Comparison of ENCODE assay signal across 18 cellular contexts in the genomic region with DNA sequence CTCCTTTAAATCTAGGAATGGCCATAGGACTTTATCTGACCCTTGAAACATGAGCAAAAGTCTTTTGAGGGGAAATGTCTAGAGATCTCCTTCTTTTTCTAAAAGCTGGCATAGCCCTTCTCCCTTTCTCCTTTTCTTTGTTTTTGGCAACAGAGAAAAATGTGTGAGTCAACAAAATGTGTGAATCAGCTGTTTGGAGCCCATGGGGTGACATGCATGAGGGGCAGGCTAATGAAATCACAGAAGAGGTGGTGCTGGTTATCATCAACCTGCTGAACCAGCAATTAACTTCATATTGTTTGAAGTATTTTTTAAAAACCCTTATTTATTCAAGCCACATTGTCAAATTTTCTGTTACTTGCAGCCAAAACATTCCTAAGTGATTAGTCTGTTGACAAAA.
DNase-seq lines count a peak whose midpoint lies in the region; ATAC-seq and TF ChIP-seq lines count a peak whose summit lies in the region.
"Had no signal": no experiment of that assay in that cellular context is flagged by ENCODE, and none has a peak within 500 bp of the region (broad histone marks: within the 10 kb centered on the region; RNA-seq: fewer than 3 reads in every experiment).

No MANE protein-coding gene starts in this region.

- CTCF ChIA-PET in WTC11 (lab: Charles Lee), result no interaction called here

- no peak overlapping the region for H3K4me3 ChIP-seq in mesendoderm (ENCODE audit: low read length)

- in situ Hi-C loops in ACHN (cut with HindIII; ENCODE audit: low pct_ligation_motif_present, low pct_unique_long_range_greater_than_20kb, low sequenced_read_pairs), result no loop called here

- peaks cover 4% of the 10 kb centered on the region for H3K9me3 Mint-ChIP-seq in WTC11

- H2BK5ac ChIP-seq in mesendoderm (ENCODE audit: low read length), result no peak overlapping the region

- no peak overlapping the region for H4K5ac ChIP-seq in mesendoderm (ENCODE audit: low read length)

- no peaks in the 10 kb centered on the region for H3K36me3 Mint-ChIP-seq in WTC11
- H3K36me3 Mint-ChIP-seq: CD8-positive, alpha-beta memory T cell; IgD-negative memory B cell had no signal

- no peaks in the 10 kb centered on the region for H3K36me3 ChIP-seq in mesendoderm (ENCODE audit: control insufficient read depth, insufficient read depth, low read length)

- no peak overlapping the region for H3K4me3 Mint-ChIP-seq in WTC11
- H3K4me3 Mint-ChIP-seq: CD8-positive, alpha-beta memory T cell; IgD-negative memory B cell had no signal

- H3K56ac ChIP-seq in mesendoderm (ENCODE audit: low read length), result no peak overlapping the region

- no peaks in the 10 kb centered on the region for H3K27me3 Mint-ChIP-seq in WTC11 (ENCODE audit: low read depth)
- H3K27me3 Mint-ChIP-seq: CD8-positive, alpha-beta memory T cell; IgD-negative memory B cell had no signal

- ATAC-seq in WTC11 (no peak), SK-N-SH treated with all-trans-retinoic acid at 6 μM for 48 hours (no peak)

- no peaks in the 10 kb centered on the region for H3K4me1 ChIP-seq in mesendoderm (ENCODE audit: control insufficient read depth, low read depth, low read length)

- no peak overlapping the region for H2AK5ac ChIP-seq in mesendoderm (ENCODE audit: low read length)

- no peaks in the 10 kb centered on the region for H3K79me1 ChIP-seq in mesendoderm (ENCODE audit: low read length)

- no peak overlapping the region for H3K27ac ChIP-seq in mesendoderm (ENCODE audit: low read depth, low read length)
- H3K27ac ChIP-seq: C4-2B had no signal

- no peak overlapping the region for H4K8ac ChIP-seq in mesendoderm (ENCODE audit: low read depth, low read length)

- no peak overlapping the region for H2BK15ac ChIP-seq in mesendoderm (replicated peaks; ENCODE audit: low read depth)

- no peak overlapping the region for H3K9ac ChIP-seq in mesendoderm (ENCODE audit: low read length)

- H3K4me1 Mint-ChIP-seq in WTC11, result no peaks in the 10 kb centered on the region
- H3K4me1 Mint-ChIP-seq: CD8-positive, alpha-beta memory T cell; IgD-negative memory B cell had no signal

- no peaks in the 10 kb centered on the region for H3K79me2 ChIP-seq in mesendoderm (ENCODE audit: control insufficient read depth, insufficient read depth, low read length)

- H3K18ac ChIP-seq in mesendoderm (ENCODE audit: low read length), result no peak overlapping the region

- no peak for TF ChIP-seq CTCF in WTC11 (IDR thresholded peaks at IDR 0.05)

- H3K23ac ChIP-seq in mesendoderm (ENCODE audit: low read length), result no peak overlapping the region

- peak; percentile 3 for DNase-seq in AG08395 (ENCODE audit: low spot score)
- peak; percentile 22 for DNase-seq in HT1080 (ENCODE audit: low read depth)
- DNase-seq in WTC11 (ENCODE audit: low spot score), result no peak
- peak; percentile 42 for DNase-seq in mesendoderm
- no peak for DNase-seq in ACHN
- no peak for DNase-seq in T-helper 9 cell
- DNase-seq: Calu3; CD8-positive, alpha-beta memory T cell; DMS153; MV-4-11; NCI-H187; NCI-H446 treated with DMSO at 0.1 percent for 48 hours; NCI-H526 treated with DMSO at 0.1 percent for 48 hours; OCI-M1; Right ventricle myocardium superior had no signal

- H3K27me3 ChIP-seq in mesendoderm (ENCODE audit: insufficient read depth, low read length, poor library complexity), result no peaks in the 10 kb centered on the region

- H3K4me2 ChIP-seq in mesendoderm (ENCODE audit: low read length), result no peak overlapping the region

- POLR2A ChIA-PET in WTC11 (lab: Charles Lee), result no interaction called here

- peak overlapping the region; percentile 53; the same call in 1 of the 2 replicates for H3K27ac Mint-ChIP-seq in WTC11
- H3K27ac Mint-ChIP-seq: CD8-positive, alpha-beta memory T cell; IgD-negative memory B cell had no signal

- no peak overlapping the region for H3K4ac ChIP-seq in mesendoderm (ENCODE audit: low read depth, low read length)

- H2BK120ac ChIP-seq in mesendoderm (ENCODE audit: low read depth, low read length), result no peak overlapping the region

TF ChIP-seq in WTC11, 78 proteins besides CTCF, POLR2A, EP300 and RAD21 (continues in another document):
- no peak for TF ChIP-seq ZNF396 (CRISPR knock-in tag; IDR thresholded peaks at IDR 0.05; ENCODE audit: borderline replicate concordance)
- TF ChIP-seq NFYB (CRISPR knock-in tag; conservative IDR thresholded peaks at IDR 0.05; ENCODE audit: low read depth), result no peak
- TF ChIP-seq, protein P1, sequence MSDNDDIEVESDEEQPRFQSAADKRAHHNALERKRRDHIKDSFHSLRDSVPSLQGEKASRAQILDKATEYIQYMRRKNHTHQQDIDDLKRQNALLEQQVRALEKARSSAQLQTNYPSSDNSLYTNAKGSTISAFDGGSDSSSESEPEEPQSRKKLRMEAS (CRISPR knock-in tag; IDR thresholded peaks at IDR 0.05), result no peak
- TF ChIP-seq, protein P2, sequence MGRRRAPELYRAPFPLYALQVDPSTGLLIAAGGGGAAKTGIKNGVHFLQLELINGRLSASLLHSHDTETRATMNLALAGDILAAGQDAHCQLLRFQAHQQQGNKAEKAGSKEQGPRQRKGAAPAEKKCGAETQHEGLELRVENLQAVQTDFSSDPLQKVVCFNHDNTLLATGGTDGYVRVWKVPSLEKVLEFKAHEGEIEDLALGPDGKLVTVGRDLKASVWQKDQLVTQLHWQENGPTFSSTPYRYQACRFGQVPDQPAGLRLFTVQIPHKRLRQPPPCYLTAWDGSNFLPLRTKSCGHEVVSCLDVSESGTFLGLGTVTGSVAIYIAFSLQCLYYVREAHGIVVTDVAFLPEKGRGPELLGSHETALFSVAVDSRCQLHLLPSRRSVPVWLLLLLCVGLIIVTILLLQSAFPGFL (CRISPR knock-in tag; IDR thresholded peaks at IDR 0.05; ENCODE audit: borderline replicate concordance), result no peak
- no peak for TF ChIP-seq TEAD1 (CRISPR knock-in tag; IDR thresholded peaks at IDR 0.05)
- TF ChIP-seq NFATC4 (CRISPR knock-in tag; IDR thresholded peaks at IDR 0.05), result no peak
- TF ChIP-seq HMGA2 (CRISPR knock-in tag; IDR thresholded peaks at IDR 0.05), result no peak
- no peak for TF ChIP-seq ZNF416 (CRISPR knock-in tag; IDR thresholded peaks at IDR 0.05)

TF ChIP-seq in SK-N-SH treated with all-trans-retinoic acid at 6 μM for 48 hours, 23 proteins besides CTCF, POLR2A, EP300 and RAD21:
- TF ChIP-seq, protein P3, sequence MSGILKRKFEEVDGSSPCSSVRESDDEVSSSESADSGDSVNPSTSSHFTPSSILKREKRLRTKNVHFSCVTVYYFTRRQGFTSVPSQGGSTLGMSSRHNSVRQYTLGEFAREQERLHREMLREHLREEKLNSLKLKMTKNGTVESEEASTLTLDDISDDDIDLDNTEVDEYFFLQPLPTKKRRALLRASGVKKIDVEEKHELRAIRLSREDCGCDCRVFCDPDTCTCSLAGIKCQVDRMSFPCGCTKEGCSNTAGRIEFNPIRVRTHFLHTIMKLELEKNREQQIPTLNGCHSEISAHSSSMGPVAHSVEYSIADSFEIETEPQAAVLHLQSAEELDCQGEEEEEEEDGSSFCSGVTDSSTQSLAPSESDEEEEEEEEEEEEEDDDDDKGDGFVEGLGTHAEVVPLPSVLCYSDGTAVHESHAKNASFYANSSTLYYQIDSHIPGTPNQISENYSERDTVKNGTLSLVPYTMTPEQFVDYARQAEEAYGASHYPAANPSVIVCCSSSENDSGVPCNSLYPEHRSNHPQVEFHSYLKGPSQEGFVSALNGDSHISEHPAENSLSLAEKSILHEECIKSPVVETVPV (CRISPR knock-in tag; IDR thresholded peaks at IDR 0.05), result no peak
- no peak for TF ChIP-seq ZNF70 (CRISPR knock-in tag; IDR thresholded peaks at IDR 0.05)
- TF ChIP-seq ARNTL (CRISPR knock-in tag; IDR thresholded peaks at IDR 0.05; ENCODE audit: borderline replicate concordance, low read depth), result no peak
- TF ChIP-seq TOX (CRISPR knock-in tag; IDR thresholded peaks at IDR 0.05; ENCODE audit: borderline replicate concordance), result no peak
- no peak for TF ChIP-seq ZNF8 (CRISPR knock-in tag; IDR thresholded peaks at IDR 0.05)
- TF ChIP-seq, protein P4, sequence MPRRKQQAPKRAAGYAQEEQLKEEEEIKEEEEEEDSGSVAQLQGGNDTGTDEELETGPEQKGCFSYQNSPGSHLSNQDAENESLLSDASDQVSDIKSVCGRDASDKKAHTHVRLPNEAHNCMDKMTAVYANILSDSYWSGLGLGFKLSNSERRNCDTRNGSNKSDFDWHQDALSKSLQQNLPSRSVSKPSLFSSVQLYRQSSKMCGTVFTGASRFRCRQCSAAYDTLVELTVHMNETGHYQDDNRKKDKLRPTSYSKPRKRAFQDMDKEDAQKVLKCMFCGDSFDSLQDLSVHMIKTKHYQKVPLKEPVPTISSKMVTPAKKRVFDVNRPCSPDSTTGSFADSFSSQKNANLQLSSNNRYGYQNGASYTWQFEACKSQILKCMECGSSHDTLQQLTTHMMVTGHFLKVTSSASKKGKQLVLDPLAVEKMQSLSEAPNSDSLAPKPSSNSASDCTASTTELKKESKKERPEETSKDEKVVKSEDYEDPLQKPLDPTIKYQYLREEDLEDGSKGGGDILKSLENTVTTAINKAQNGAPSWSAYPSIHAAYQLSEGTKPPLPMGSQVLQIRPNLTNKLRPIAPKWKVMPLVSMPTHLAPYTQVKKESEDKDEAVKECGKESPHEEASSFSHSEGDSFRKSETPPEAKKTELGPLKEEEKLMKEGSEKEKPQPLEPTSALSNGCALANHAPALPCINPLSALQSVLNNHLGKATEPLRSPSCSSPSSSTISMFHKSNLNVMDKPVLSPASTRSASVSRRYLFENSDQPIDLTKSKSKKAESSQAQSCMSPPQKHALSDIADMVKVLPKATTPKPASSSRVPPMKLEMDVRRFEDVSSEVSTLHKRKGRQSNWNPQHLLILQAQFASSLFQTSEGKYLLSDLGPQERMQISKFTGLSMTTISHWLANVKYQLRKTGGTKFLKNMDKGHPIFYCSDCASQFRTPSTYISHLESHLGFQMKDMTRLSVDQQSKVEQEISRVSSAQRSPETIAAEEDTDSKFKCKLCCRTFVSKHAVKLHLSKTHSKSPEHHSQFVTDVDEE (CRISPR knock-in tag; IDR thresholded peaks at IDR 0.05), result no peak
- no peak for TF ChIP-seq GLIS3 (CRISPR knock-in tag; IDR thresholded peaks at IDR 0.05)
- no peak for TF ChIP-seq CSDC2 (CRISPR knock-in tag; IDR thresholded peaks at IDR 0.05)
- TF ChIP-seq RARB (CRISPR knock-in tag; IDR thresholded peaks at IDR 0.05), result no peak
- TF ChIP-seq ZFP30 (CRISPR knock-in tag; IDR thresholded peaks at IDR 0.05), result no peak
TF ChIP-seq in SK-N-SH treated with all-trans-retinoic acid at 6 μM for 48 hours: peak in this region for 0.

Comparison
In these comparisons a context has a peak if more than half of its experiments do, and no peak if none do; other contexts are left out.
1. DNase-seq: peak in AG08395 (single experiment), HT1080 (single experiment) and mesendoderm (single experiment); none in WTC11 (single experiment), ACHN (single experiment) and T-helper 9 cell (single experiment).